Comparison of ENCODE assay signal across 2 cellular contexts in the genomic region with DNA sequence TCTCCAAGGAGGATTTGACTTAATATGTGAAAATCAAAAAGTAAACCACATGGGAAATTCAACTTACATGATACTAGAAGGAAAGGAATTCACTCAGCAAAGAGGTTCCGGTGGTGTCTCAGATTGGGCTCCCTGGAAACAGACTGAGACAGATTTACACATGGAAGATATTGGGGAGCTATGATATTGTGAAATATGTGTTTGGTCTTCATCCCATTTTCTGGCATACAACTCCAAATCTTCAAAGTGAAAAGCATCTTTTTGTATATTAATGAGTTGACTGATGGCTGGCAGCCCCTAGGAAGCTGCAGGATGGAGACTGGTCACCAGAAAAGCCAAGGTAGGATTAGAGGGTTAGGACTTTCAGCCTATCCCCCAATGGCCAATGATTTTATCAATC.
TF ChIP-seq lines count a peak whose summit lies in the region.

No MANE protein-coding gene starts in this region.

TF ChIP-seq in IMR-90, 13 proteins besides CTCF, POLR2A, EP300 and RAD21:
- no peak for TF ChIP-seq RFX5 (IDR thresholded peaks at IDR 0.05; ENCODE audit: low read depth, low read length)
- no peak for TF ChIP-seq BHLHE40 (IDR thresholded peaks at IDR 0.05; ENCODE audit: low read depth, low read length)
- TF ChIP-seq, protein P1, sequence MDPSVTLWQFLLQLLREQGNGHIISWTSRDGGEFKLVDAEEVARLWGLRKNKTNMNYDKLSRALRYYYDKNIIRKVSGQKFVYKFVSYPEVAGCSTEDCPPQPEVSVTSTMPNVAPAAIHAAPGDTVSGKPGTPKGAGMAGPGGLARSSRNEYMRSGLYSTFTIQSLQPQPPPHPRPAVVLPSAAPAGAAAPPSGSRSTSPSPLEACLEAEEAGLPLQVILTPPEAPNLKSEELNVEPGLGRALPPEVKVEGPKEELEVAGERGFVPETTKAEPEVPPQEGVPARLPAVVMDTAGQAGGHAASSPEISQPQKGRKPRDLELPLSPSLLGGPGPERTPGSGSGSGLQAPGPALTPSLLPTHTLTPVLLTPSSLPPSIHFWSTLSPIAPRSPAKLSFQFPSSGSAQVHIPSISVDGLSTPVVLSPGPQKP (IDR thresholded peaks at IDR 0.05; ENCODE audit: borderline replicate concordance, low read depth, low read length), result no peak
- TF ChIP-seq MXI1 (IDR thresholded peaks at IDR 0.05; ENCODE audit: borderline replicate concordance, low read depth, low read length), result no peak
- TF ChIP-seq CEBPB (IDR thresholded peaks at IDR 0.05; ENCODE audit: low read depth, low read length), result peak; percentile 65
- TF ChIP-seq CHD1 (IDR thresholded peaks at IDR 0.05; ENCODE audit: low read depth, low read length), result no peak
- no peak for TF ChIP-seq FOS (IDR thresholded peaks at IDR 0.05; ENCODE audit: low read depth, low read length)
- no peak for TF ChIP-seq NFE2L2 (IDR thresholded peaks at IDR 0.05; ENCODE audit: low read depth, low read length)

TF ChIP-seq in K562, 482 proteins besides CTCF, POLR2A, EP300 and RAD21:
- TF ChIP-seq CXXC5 (CRISPR knock-in tag; IDR thresholded peaks at IDR 0.05), result no peak
- no peak for TF ChIP-seq ZBTB5 (IDR thresholded peaks at IDR 0.05)
- TF ChIP-seq ZNF197 (CRISPR knock-in tag; IDR thresholded peaks at IDR 0.05; ENCODE audit: low read depth), result no peak
- TF ChIP-seq ELF4 (CRISPR knock-in tag; IDR thresholded peaks at IDR 0.05), result no peak
- no peak for TF ChIP-seq CBX8 (IDR thresholded peaks at IDR 0.05; ENCODE audit: borderline replicate concordance, extremely low read depth, low read depth, low read length, poor library complexity, severe bottlenecking)
- no peak for TF ChIP-seq CHD4 (IDR thresholded peaks at IDR 0.05; ENCODE audit: insufficient read depth, insufficient replicate concordance, low read depth, low read length, poor library complexity, severe bottlenecking)
